9 cellular contexts compared by ENCODE assay signal in the genomic region with DNA sequence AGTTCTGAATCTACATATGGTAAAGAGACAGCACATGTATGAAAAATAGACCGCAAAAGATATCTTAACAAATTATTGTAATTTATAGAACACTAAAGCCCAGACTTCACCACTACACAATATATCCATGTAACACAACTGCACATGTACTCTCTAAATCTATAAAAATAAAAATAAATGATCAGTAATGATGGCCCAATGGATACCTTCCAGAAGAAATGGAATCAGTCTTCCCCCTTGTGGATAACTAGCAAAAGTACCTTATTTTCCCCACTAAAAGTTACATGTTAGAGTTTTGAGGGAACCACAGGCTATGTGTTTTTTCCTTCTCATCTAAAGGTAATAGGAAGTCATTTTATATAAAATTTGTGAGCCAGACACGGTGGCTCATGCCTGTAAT. TPM values are rescaled to one million over a fixed set of nuclear protein-coding genes. Genes with fewer than 3 reads are reported as not detected.
DNase-seq lines count a peak whose midpoint lies in the region; ATAC-seq and TF ChIP-seq lines count a peak whose summit lies in the region.
"Had no signal": no experiment of that assay in that cellular context is flagged by ENCODE, and none has a peak within 500 bp of the region (broad histone marks: within the 10 kb centered on the region; RNA-seq: fewer than 3 reads in every experiment).

No MANE protein-coding gene starts in this region.

- no peaks in the 10 kb centered on the region for H3K9me2 ChIP-seq in OCI-LY1 (ENCODE audit: low read depth, low read length)

- DNase-seq in MCF 10A (ENCODE audit: unreplicated experiment) = peak; percentile 42
- no peak for DNase-seq in breast epithelium (ENCODE audit: low spot score in 2 of 2)
- DNase-seq in epithelial cell of proximal tubule (ENCODE audit: low read depth) = no peak
- DNase-seq in upper lobe of right lung = no peak
- DNase-seq in T1000 (lab: John Stamatoyannopoulos, UW) = no peak
- no peak for DNase-seq in testis
- DNase-seq: COR-L47 had no signal

- H3K9me3 Mint-ChIP-seq in MCF 10A (ENCODE audit: unreplicated experiment) = no peaks in the 10 kb centered on the region

- no peaks in the 10 kb centered on the region for H3K27me3 ChIP-seq in breast epithelium
- 0 out of 2 replicates have a peak, but pooled peaks cover 11% of the 10 kb centered on the region for H3K27me3 ChIP-seq in OCI-LY1 (ENCODE audit: insufficient read depth, low read length)
- no peaks in the 10 kb centered on the region for H3K27me3 ChIP-seq in upper lobe of right lung
- H3K27me3 ChIP-seq in testis = no peaks in the 10 kb centered on the region

- no peak overlapping the region for H3K9ac ChIP-seq in OCI-LY1 (ENCODE audit: low read length)

- H3K4me1 Mint-ChIP-seq in MCF 10A (ENCODE audit: insufficient read depth, unreplicated experiment) = peaks cover 9% of the 10 kb centered on the region

- no peaks in the 10 kb centered on the region for H3K9me3 ChIP-seq in breast epithelium
- H3K9me3 ChIP-seq in OCI-LY1 (ENCODE audit: low read length) = no peaks in the 10 kb centered on the region
- no peaks in the 10 kb centered on the region for H3K9me3 ChIP-seq in upper lobe of right lung
- no peaks in the 10 kb centered on the region for H3K9me3 ChIP-seq in testis

- 87 to 91% methylated on average over 2 of the region's 2 CpGs for WGBS in testis, 2 donors

- H3K4me1 ChIP-seq in breast epithelium (no peaks in the 10 kb centered on the region), OCI-LY1 (ENCODE audit: insufficient read depth, low read length, severe bottlenecking) (peaks cover 15% of the 10 kb centered on the region), upper lobe of right lung (peaks cover 19% of the 10 kb centered on the region), testis (no peaks in the 10 kb centered on the region)

- H3K79me2 ChIP-seq in OCI-LY1 (ENCODE audit: insufficient read depth, low read length) = no peaks in the 10 kb centered on the region

- no peak overlapping the region for H3K4me2 ChIP-seq in OCI-LY1 (ENCODE audit: low read length)

- no TSS peak for BruUV-seq in MCF 10A (replicated peaks; lab: Mats Ljungman, UMichigan)

- TF ChIP-seq CTCF in MCF 10A (IDR thresholded peaks at IDR 0.05; ENCODE audit: unreplicated experiment) (peak; percentile 56), breast epithelium (IDR thresholded peaks at IDR 0.05) (peak in 1 of 3 donors; percentile 23), OCI-LY1 (IDR thresholded peaks at IDR 0.05; ENCODE audit: low read length) (peak; percentile 24; the same call in 1 of the 2 replicates), epithelial cell of proximal tubule (conservative IDR thresholded peaks at IDR 0.05; ENCODE audit: low read depth, low read length) (peak; percentile 56), upper lobe of right lung (IDR thresholded peaks at IDR 0.05) (peak; percentile 46), testis (IDR thresholded peaks at IDR 0.05) (peak in 1 of 3 experiments; percentile 33)

- H2AFZ ChIP-seq in OCI-LY1 (ENCODE audit: low read length) = no peak overlapping the region

- no peaks in the 10 kb centered on the region for H3F3A ChIP-seq in OCI-LY1 (ENCODE audit: insufficient read depth, low read length)

- H3K36me3 ChIP-seq in breast epithelium (no peaks in the 10 kb centered on the region), OCI-LY1 (ENCODE audit: insufficient read depth, low read length) (no peaks in the 10 kb centered on the region), upper lobe of right lung (no peaks in the 10 kb centered on the region), testis (ENCODE audit: low read depth, missing control alignments) (no peaks in the 10 kb centered on the region)

- H3K27ac Mint-ChIP-seq in MCF 10A (ENCODE audit: low read depth, unreplicated experiment) = no peak overlapping the region

- H3K27me3 Mint-ChIP-seq in MCF 10A (ENCODE audit: insufficient read depth, unreplicated experiment) = no peaks in the 10 kb centered on the region

- intact Hi-C loops in MCF 10A (cut with micrococcal nuclease) = loop anchor here (10.0 kb wide), 2 partner anchors 311 to 611 kb away; no protein-coding TSS in a partner anchor
- intact Hi-C loops in breast epithelium (cut with DNase I; ENCODE audit: low total_unique reads) = no loop called here
- intact Hi-C loops in upper lobe of right lung (cut with DNase I) = loop anchor here (10.0 kb wide), 1 partner anchor 941 kb away; no protein-coding TSS in a partner anchor
- intact Hi-C loops in testis (cut with DNase I; ENCODE audit: low total_unique reads) = no loop called here

- CTCF ChIA-PET in MCF 10A (lab: Yijun Ruan, JAX) = interaction anchor here (0.6 to 3.4 kb wide), 7 partner anchors 9 to 945 kb away, joined by 3 to 19 read pairs (median 4); no protein-coding TSS in a partner anchor

- H3K4me3 Mint-ChIP-seq in MCF 10A (ENCODE audit: unreplicated experiment) = no peak overlapping the region

- no peaks in the 10 kb centered on the region for H4K20me1 ChIP-seq in OCI-LY1 (ENCODE audit: insufficient read depth, low read length)

- ATAC-seq in upper lobe of right lung = no peak
- ATAC-seq in GM18867 (IDR thresholded peaks at IDR 0.05; ENCODE audit: unreplicated experiment) = no peak

- H3K36me3 Mint-ChIP-seq in MCF 10A (ENCODE audit: insufficient read depth, unreplicated experiment) = no peaks in the 10 kb centered on the region

- H3K4me3 ChIP-seq in breast epithelium = no peak overlapping the region
- no peak overlapping the region for H3K4me3 ChIP-seq in OCI-LY1 (ENCODE audit: low read depth, low read length, poor library complexity, severe bottlenecking)
- H3K4me3 ChIP-seq in epithelial cell of proximal tubule (ENCODE audit: low read depth, low read length) = no peak overlapping the region
- no peak overlapping the region for H3K4me3 ChIP-seq in upper lobe of right lung
- H3K4me3 ChIP-seq in testis = no peak overlapping the region

- TF ChIP-seq POLR2A in breast epithelium (IDR thresholded peaks at IDR 0.05) = no peak
- TF ChIP-seq POLR2A in testis (IDR thresholded peaks at IDR 0.05) = no peak

- POLR2A ChIA-PET in MCF 10A (lab: Yijun Ruan, JAX) = interaction anchor here (1.5 kb wide), 2 partner anchors 24 to 945 kb away, joined by 4 read pairs; no protein-coding TSS in a partner anchor

- no peak overlapping the region for H3K27ac ChIP-seq in breast epithelium
- H3K27ac ChIP-seq in OCI-LY1 (ENCODE audit: low read depth, low read length, poor library complexity, severe bottlenecking) = no peak overlapping the region
- peak overlapping the region; percentile 27 for H3K27ac ChIP-seq in upper lobe of right lung
- no peak overlapping the region for H3K27ac ChIP-seq in testis

RNA-seq across cellular contexts. Expression of a gene that starts 25.7 kb away (rescaled TPM):
- total RNA-seq in MCF 10A (2022) (4.4 and 5.4 TPM in 2 replicates), breast epithelium (10 to 100 TPM; 10.9 to 13.6 (median 11.8) TPM), epithelial cell of proximal tubule (4.8 and 9.2 TPM in 2 replicates), upper lobe of right lung (7.4 TPM), testis (10 to 100 TPM; 21.2 to 23.5 TPM)
- polyA plus RNA-seq in testis (ENCODE audit: insufficient read depth, low read depth, low replicate concordance) = 4.7 TPM

RNA-seq across cellular contexts. Expression of a gene that starts 45.8 kb away (rescaled TPM):
- total RNA-seq in MCF 10A (2022) (65.5 and 73.8 TPM in 2 replicates), breast epithelium (10 to 100 TPM; 52.1 to 69.9 (median 60.2) TPM), epithelial cell of proximal tubule (135 and 162 TPM in 2 replicates), upper lobe of right lung (55.1 TPM), testis (10 to 100 TPM; 50.1 to 50.9 TPM)
- 114 TPM for polyA plus RNA-seq in testis (ENCODE audit: insufficient read depth, low read depth, low replicate concordance)

RNA-seq across cellular contexts. Expression of a gene that starts 46.0 kb away (rescaled TPM):
- total RNA-seq in MCF 10A (2022) = 69.8 and 82.0 TPM in 2 replicates
- 10 to 100 TPM; 49.0 to 57.7 (median 51.1) TPM for total RNA-seq in breast epithelium
- total RNA-seq in epithelial cell of proximal tubule = 91.7 and 97.2 TPM in 2 replicates
- 44.8 TPM for total RNA-seq in upper lobe of right lung
- total RNA-seq in testis = 10 to 100 TPM; 50.1 to 56.8 TPM
- 46.9 TPM for polyA plus RNA-seq in testis (ENCODE audit: insufficient read depth, low read depth, low replicate concordance)

Comparison
In these comparisons a context has a peak if more than half of its experiments do, and no peak if none do; other contexts are left out.
1. intact Hi-C loops: an anchor here in MCF 10A (10.0 kb wide) and upper lobe of right lung (10.0 kb wide); none called in breast epithelium and testis.